ENCODE assay signal across 8 cellular contexts in the genomic region with DNA sequence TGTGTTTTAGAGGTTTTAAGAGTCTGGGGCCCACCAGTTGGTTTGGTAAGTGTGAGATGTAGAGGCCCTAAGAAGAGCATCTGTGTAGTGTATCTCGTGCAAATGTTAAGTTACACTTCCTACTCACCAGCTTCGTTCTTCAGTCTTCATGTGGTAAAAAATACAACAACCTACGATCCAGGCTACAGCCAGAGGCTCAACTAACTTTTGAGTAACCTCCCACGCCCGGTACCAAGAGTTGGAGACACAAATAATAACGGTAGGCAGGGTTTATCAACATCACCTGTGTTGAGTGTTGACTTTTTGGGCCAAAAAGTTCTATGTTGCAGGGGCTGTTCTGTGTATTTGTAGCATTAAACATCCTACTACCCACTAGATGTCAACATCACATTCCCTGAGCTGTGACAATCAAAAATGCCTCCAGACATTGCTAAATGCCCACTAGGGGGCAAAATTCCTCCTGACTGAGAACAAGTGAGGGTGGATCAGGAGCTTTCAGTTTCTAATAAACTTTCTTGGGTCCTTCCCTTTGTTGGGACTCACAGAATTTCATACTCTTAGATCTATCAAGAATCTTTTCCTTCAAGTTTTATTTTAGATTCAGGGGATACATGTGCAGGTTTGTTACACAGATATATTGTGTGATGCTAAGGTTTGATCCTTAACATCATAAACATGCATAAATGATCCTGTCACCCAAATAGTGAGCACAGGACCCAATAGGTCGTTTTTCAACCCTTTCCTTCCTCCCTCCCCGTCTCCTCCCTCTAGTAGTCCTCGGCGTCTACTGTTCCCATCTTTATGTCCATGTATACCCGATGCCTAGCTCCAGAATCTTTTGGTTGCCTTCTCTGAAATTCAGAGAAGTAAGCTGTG.
A peak's percentile ranks its signal among the peaks of the same experiment; 100 is the strongest.
DNase-seq lines count a peak whose midpoint lies in the region; ATAC-seq and TF ChIP-seq lines count a peak whose summit lies in the region.

No MANE protein-coding gene starts in this region.

- H3K4me1 ChIP-seq in mucosa of descending colon (ENCODE audit: low read depth) = peaks cover 19% of the 10 kb centered on the region

- ATAC-seq in GM18520 (IDR thresholded peaks at IDR 0.05; ENCODE audit: unreplicated experiment) (peak; percentile 87), HG03025 (IDR thresholded peaks at IDR 0.05; ENCODE audit: low FRiP score, unreplicated experiment) (peak; percentile 94), mucosa of descending colon (peak; percentile 73)
- ATAC-seq in effector memory CD8-positive, alpha-beta T cell (replicated peaks) = peak; percentile 98
- ATAC-seq in stimulated activated naive CD8-positive, alpha-beta T cell treated with anti-CD3 and anti-CD28 coated beads, Interleukin-15, amount 100 ng/mL, for 72 hours = peak; percentile 94

- no peak for TF ChIP-seq CTCF in mucosa of descending colon (IDR thresholded peaks at IDR 0.05)

- peak overlapping the region; percentile 16 for H3K27ac Mint-ChIP-seq in activated CD4-positive, alpha-beta T cell treated with anti-CD3 and anti-CD28 coated beads, Interleukin-2, amount 10 ng/mL, durations not matched to agents 24 days and 14 days
- H3K27ac Mint-ChIP-seq in effector memory CD8-positive, alpha-beta T cell = peak overlapping the region; percentile 50 to 75
- H3K27ac Mint-ChIP-seq in stimulated activated naive CD8-positive, alpha-beta T cell treated with anti-CD3 and anti-CD28 coated beads, Interleukin-15, amount 100 ng/mL, for 72 hours = peak overlapping the region in 1 of 2 donors; percentile 75

- no peaks in the 10 kb centered on the region for H3K36me3 ChIP-seq in mucosa of descending colon (ENCODE audit: low read depth)

- H3K36me3 Mint-ChIP-seq in activated CD4-positive, alpha-beta T cell treated with anti-CD3 and anti-CD28 coated beads, Interleukin-2, amount 10 ng/mL, durations not matched to agents 24 days and 14 days (ENCODE audit: low read depth) = no peaks in the 10 kb centered on the region
- no peaks in the 10 kb centered on the region for H3K36me3 Mint-ChIP-seq in effector memory CD8-positive, alpha-beta T cell (ENCODE audit: insufficient read depth)

- H3K4me1 Mint-ChIP-seq in activated CD4-positive, alpha-beta T cell treated with anti-CD3 and anti-CD28 coated beads, Interleukin-2, amount 10 ng/mL, durations not matched to agents 24 days and 14 days = peaks cover 20% of the 10 kb centered on the region
- H3K4me1 Mint-ChIP-seq in effector memory CD8-positive, alpha-beta T cell (ENCODE audit: low read depth in 2 of 2) = peaks cover 6 to 9% of the 10 kb centered on the region in 2 donors
- H3K4me1 Mint-ChIP-seq in stimulated activated naive CD8-positive, alpha-beta T cell treated with anti-CD3 and anti-CD28 coated beads, Interleukin-15, amount 100 ng/mL, for 72 hours = peaks cover 21% of the 10 kb centered on the region

- H3K4me3 Mint-ChIP-seq in activated CD4-positive, alpha-beta T cell treated with anti-CD3 and anti-CD28 coated beads, Interleukin-2, amount 10 ng/mL, durations not matched to agents 24 days and 14 days = peak overlapping the region; percentile 61
- peak overlapping the region; percentile 73 to 75 for H3K4me3 Mint-ChIP-seq in effector memory CD8-positive, alpha-beta T cell
- peak overlapping the region; percentile 45 to 46 for H3K4me3 Mint-ChIP-seq in stimulated activated naive CD8-positive, alpha-beta T cell treated with anti-CD3 and anti-CD28 coated beads, Interleukin-15, amount 100 ng/mL, for 72 hours

- intact Hi-C loops in activated CD4-positive, alpha-beta T cell treated with anti-CD3 and anti-CD28 coated beads, Interleukin-2, amount 10 ng/mL, durations not matched to agents 24 days and 14 days (cut with micrococcal nuclease) = loop anchor here (1.0 to 10.0 kb wide), 2 partner anchors 96 to 304 kb away; no protein-coding TSS in a partner anchor
- intact Hi-C loops in mucosa of descending colon (cut with DNase I, micrococcal nuclease) = loop anchor here (5.0 kb wide), 1 partner anchor 96 kb away; a partner anchor contains a TSS

- no peaks in the 10 kb centered on the region for H3K9me3 Mint-ChIP-seq in activated CD4-positive, alpha-beta T cell treated with anti-CD3 and anti-CD28 coated beads, Interleukin-2, amount 10 ng/mL, durations not matched to agents 24 days and 14 days
- no peaks in the 10 kb centered on the region for H3K9me3 Mint-ChIP-seq in effector memory CD8-positive, alpha-beta T cell
- H3K9me3 Mint-ChIP-seq in stimulated activated naive CD8-positive, alpha-beta T cell treated with anti-CD3 and anti-CD28 coated beads, Interleukin-15, amount 100 ng/mL, for 72 hours = no peaks in the 10 kb centered on the region

- H3K4me3 ChIP-seq in mucosa of descending colon = no peak overlapping the region

- peaks cover 3% of the 10 kb centered on the region for H3K27me3 Mint-ChIP-seq in activated CD4-positive, alpha-beta T cell treated with anti-CD3 and anti-CD28 coated beads, Interleukin-2, amount 10 ng/mL, durations not matched to agents 24 days and 14 days
- H3K27me3 Mint-ChIP-seq in effector memory CD8-positive, alpha-beta T cell = no peaks in the 10 kb centered on the region
- no peaks in the 10 kb centered on the region for H3K27me3 Mint-ChIP-seq in stimulated activated naive CD8-positive, alpha-beta T cell treated with anti-CD3 and anti-CD28 coated beads, Interleukin-15, amount 100 ng/mL, for 72 hours

- H3K9me3 ChIP-seq in mucosa of descending colon = no peaks in the 10 kb centered on the region

- DNase-seq in Ammon's horn (ENCODE audit: low spot score) = peak; percentile 71
- DNase-seq in NCI-H2171 (lab: John Stamatoyannopoulos, UW) = peak; percentile 21
- DNase-seq in activated CD4-positive, alpha-beta T cell treated with anti-CD3 and anti-CD28 coated beads, Interleukin-2, amount 10 ng/mL, durations not matched to agents 24 days and 14 days = peak; percentile 88
- DNase-seq in effector memory CD8-positive, alpha-beta T cell = peak; percentile 55 to 62 (median 59)
- DNase-seq in mucosa of descending colon = peak in 1 of 3 donors; percentile 86
- peak; percentile 46 to 47 for DNase-seq in stimulated activated naive CD8-positive, alpha-beta T cell treated with anti-CD3 and anti-CD28 coated beads, Interleukin-15, amount 100 ng/mL, for 72 hours
